In the genomic region with DNA sequence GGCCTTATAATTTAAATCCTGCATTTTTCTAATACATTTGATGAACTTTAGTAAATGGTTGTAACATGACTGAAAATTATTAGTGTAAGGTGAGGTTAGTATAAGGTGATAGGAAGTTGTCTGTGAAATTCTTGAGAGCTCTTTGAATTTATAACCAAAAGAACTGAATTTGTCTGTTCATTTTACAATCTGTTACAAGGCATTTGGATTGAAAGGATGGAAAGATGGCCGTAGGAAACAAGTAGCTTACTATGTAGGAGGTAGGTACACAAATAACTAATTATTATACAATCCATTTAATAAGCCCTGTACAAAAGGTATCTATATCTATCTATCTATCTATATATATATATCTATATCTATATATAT, we compare ENCODE assay signal across 15 cellular contexts. TPM values are rescaled to one million over a fixed set of nuclear protein-coding genes. Genes with fewer than 3 reads are reported as not detected.
DNase-seq lines count a peak whose midpoint lies in the region; ATAC-seq and TF ChIP-seq lines count a peak whose summit lies in the region.
"Had no signal": no experiment of that assay in that cellular context is flagged by ENCODE, and none has a peak within 500 bp of the region (broad histone marks: within the 10 kb centered on the region; RNA-seq: fewer than 3 reads in every experiment).

No MANE protein-coding gene starts in this region.

- no peak overlapping the region for H3K27ac Mint-ChIP-seq in stimulated activated naive B cell treated with anti-CD40 and anti-IgM and Interleukin-4, amounts not matched to agents 10 μg/mL and 1 μg/mL and 100 μg/mL, for 72 hours

- TF ChIP-seq EP300 in esophagus muscularis mucosa (IDR thresholded peaks at IDR 0.05), result no peak

- H4K20me1 ChIP-seq in OCI-LY3 (ENCODE audit: insufficient read depth, low read length), result peaks cover 81% of the 10 kb centered on the region

- H3K9me3 ChIP-seq in OCI-LY3 (ENCODE audit: insufficient read depth, low read length) (no peaks in the 10 kb centered on the region), esophagus muscularis mucosa (no peaks in the 10 kb centered on the region)

- H3K4me2 ChIP-seq in OCI-LY3 (ENCODE audit: low read length), result peak overlapping the region; percentile 79

- DNase-seq in SIG-M5 treated with dmso at 0.1 percent for 504 hours (lab: John Stamatoyannopoulos, UW; ENCODE audit: unreplicated experiment), result peak; percentile 46
- DNase-seq in SIG-M5 (lab: John Stamatoyannopoulos, UW), result no peak
- DNase-seq in esophagus muscularis mucosa (ENCODE audit: extremely low spot score), result no peak
- DNase-seq in stimulated activated naive B cell treated with anti-CD40 and anti-IgM and Interleukin-4, amounts not matched to agents 10 μg/mL and 1 μg/mL and 100 μg/mL, for 72 hours, result no peak
- DNase-seq in GM19240 (ENCODE audit: insufficient read length, low spot score), result no peak
- no peak for DNase-seq in SKM-1 treated with dmso at 0.1 percent for 144 hours (lab: John Stamatoyannopoulos, UW; ENCODE audit: unreplicated experiment)
- DNase-seq: 8988T; activated T-cell treated with anti-CD3 and anti-CD28 coated beads, Interleukin-2, amount 50 U/mL, for 48 hours; amygdala; effector CD4-positive, alpha-beta T cell; islet precursor cell; NCI-H2029 treated with DMSO at 0.1 percent for 48 hours had no signal

- H3K9ac ChIP-seq in OCI-LY3 (ENCODE audit: low read length), result peak overlapping the region; percentile 36; the same call in 1 of the 2 replicates

- H3K27ac ChIP-seq in OCI-LY3 (ENCODE audit: low read length) (peak overlapping the region; percentile 95), esophagus muscularis mucosa (replicated peaks in 1 of 4) (peak overlapping the region; percentile 56 to 95 (median 60))

- ATAC-seq in stimulated activated naive B cell treated with anti-CD40 and anti-IgM and Interleukin-4, amounts not matched to agents 10 μg/mL and 1 μg/mL and 100 μg/mL, for 72 hours (replicated peaks), result no peak
- no peak for ATAC-seq in GM21529 (IDR thresholded peaks at IDR 0.05; ENCODE audit: unreplicated experiment)
- ATAC-seq: HCT116 had no signal

- H3K4me1 ChIP-seq in OCI-LY3 (ENCODE audit: low read length) (peaks cover 37% of the 10 kb centered on the region), esophagus muscularis mucosa (peaks cover 4 to 70% (median 60%) of the 10 kb centered on the region in 4 donors)

- H3K4me1 Mint-ChIP-seq in stimulated activated naive B cell treated with anti-CD40 and anti-IgM and Interleukin-4, amounts not matched to agents 10 μg/mL and 1 μg/mL and 100 μg/mL, for 72 hours, result peaks cover 24 to 73% of the 10 kb centered on the region in 2 donors

- intact Hi-C loops in esophagus muscularis mucosa (cut with DNase I), result no loop called here

- no peak for TF ChIP-seq POLR2A in esophagus muscularis mucosa (IDR thresholded peaks at IDR 0.05; ENCODE audit: low read depth)

- H3K27me3 ChIP-seq in OCI-LY3 (ENCODE audit: low read depth, low read length) (no peaks in the 10 kb centered on the region), esophagus muscularis mucosa (no peaks in the 10 kb centered on the region)

- 61% methylated on average over 1 of the region's 1 CpG for WGBS in esophagus muscularis mucosa

- TF ChIP-seq CTCF in OCI-LY3 (IDR thresholded peaks at IDR 0.05; ENCODE audit: low read depth, low read length) (no peak), esophagus muscularis mucosa (IDR thresholded peaks at IDR 0.05) (no peak)

- H3K36me3 ChIP-seq in OCI-LY3 (replicated peaks; ENCODE audit: low read depth, low read length) (peaks cover 23% of the 10 kb centered on the region), esophagus muscularis mucosa (no peaks in the 10 kb centered on the region)

- H3K4me3 ChIP-seq in OCI-LY3 (ENCODE audit: low read length), result peak overlapping the region; percentile 97
- H3K4me3 ChIP-seq in esophagus muscularis mucosa, result no peak overlapping the region

- no peaks in the 10 kb centered on the region for H3K9me3 Mint-ChIP-seq in stimulated activated naive B cell treated with anti-CD40 and anti-IgM and Interleukin-4, amounts not matched to agents 10 μg/mL and 1 μg/mL and 100 μg/mL, for 72 hours

- peaks cover 7 to 8% of the 10 kb centered on the region in 2 donors for H3K36me3 Mint-ChIP-seq in stimulated activated naive B cell treated with anti-CD40 and anti-IgM and Interleukin-4, amounts not matched to agents 10 μg/mL and 1 μg/mL and 100 μg/mL, for 72 hours

- H3K79me2 ChIP-seq in OCI-LY3 (ENCODE audit: low read length), result peaks cover 100% of the 10 kb centered on the region

- H3K4me3 Mint-ChIP-seq in stimulated activated naive B cell treated with anti-CD40 and anti-IgM and Interleukin-4, amounts not matched to agents 10 μg/mL and 1 μg/mL and 100 μg/mL, for 72 hours, result peak overlapping the region; percentile 31 to 37

- no peak overlapping the region for H2AFZ ChIP-seq in OCI-LY3 (ENCODE audit: low read depth, low read length)

- H3K27me3 Mint-ChIP-seq in stimulated activated naive B cell treated with anti-CD40 and anti-IgM and Interleukin-4, amounts not matched to agents 10 μg/mL and 1 μg/mL and 100 μg/mL, for 72 hours, result no peaks in the 10 kb centered on the region

RNA-seq across cellular contexts. Expression of gene DIPK2A, which starts 6.6 kb away (rescaled TPM):
- 10 to 100 TPM; 38.8 to 68.6 (median 48.3) TPM for total RNA-seq in esophagus muscularis mucosa
